22 cellular contexts compared by ENCODE assay signal in genomic region chr22:32717337-32718240, GRCh38.
DNase-seq lines count a peak whose midpoint lies in the region; ATAC-seq, FAIRE-seq and TF ChIP-seq lines count a peak whose summit lies in the region.
"Had no signal": no experiment of that assay in that cellular context is flagged by ENCODE, and none has a peak within 500 bp of the region (broad histone marks: within the 10 kb centered on the region; RNA-seq: fewer than 3 reads in every experiment).

No MANE protein-coding gene starts in this region.

- H3K27ac ChIP-seq in astrocyte (ENCODE audit: low read depth, low read length) (no peak overlapping the region), heart left ventricle (peak overlapping the region; percentile 9 to 82 (median 71)), upper lobe of right lung (peak overlapping the region; percentile 59)

- H2AFZ ChIP-seq in astrocyte (ENCODE audit: low read depth, low read length) = no peak overlapping the region

- no peaks in the 10 kb centered on the region for H3K79me2 ChIP-seq in astrocyte (ENCODE audit: insufficient read depth, low read length)

- DNase-seq in astrocyte (ENCODE audit: low read depth) (peak; percentile 53), heart left ventricle (peak in 4 of 5 donors; percentile 57 to 71 (median 62)), nephron progenitor cell (no peak), upper lobe of right lung (no peak), inferior parietal cortex (ENCODE audit: extremely low spot score) (no peak), Ammon's horn (ENCODE audit: low spot score) (no peak)
- DNase-seq: activated CD8-positive, alpha-beta memory T cell treated with anti-CD3 and anti-CD28 coated beads for 24 hours; adrenal gland; GDM1; NCI-H2029; NCI-H524 treated with DMSO at 0.1 percent for 48 hours; nucleus accumbens; SIG-M5; stimulated activated CD4-positive, alpha-beta T cell treated with anti-CD3 and anti-CD28 coated beads, Interleukin-4, amount 100 ng/mL, for 1 hour; stimulated activated CD8-positive, alpha-beta memory T cell treated with anti-CD3 and anti-CD28 coated beads, Interleukin-4, amount 100 ng/mL, for 48 hours; T-helper 2 cell had no signal

- no peak for TF ChIP-seq CTCF in astrocyte (IDR thresholded peaks at IDR 0.05; ENCODE audit: insufficient read depth, low read depth, low read length)
- TF ChIP-seq CTCF in heart left ventricle (IDR thresholded peaks at IDR 0.05) = no peak
- TF ChIP-seq CTCF in nephron progenitor cell (IDR thresholded peaks at IDR 0.05) = no peak
- TF ChIP-seq CTCF in upper lobe of right lung (IDR thresholded peaks at IDR 0.05) = no peak

- H3K36me3 ChIP-seq in astrocyte (ENCODE audit: insufficient read depth, low read length) (no peaks in the 10 kb centered on the region), heart left ventricle (no peaks in the 10 kb centered on the region), upper lobe of right lung (no peaks in the 10 kb centered on the region)
- H3K36me3 ChIP-seq: adrenal gland had no signal

- peaks cover 5% of the 10 kb centered on the region for H3K9me3 Mint-ChIP-seq in astrocyte (ENCODE audit: unreplicated experiment)
- H3K9me3 Mint-ChIP-seq in nephron progenitor cell = peaks cover 13% of the 10 kb centered on the region
- H3K9me3 Mint-ChIP-seq: IgD-negative memory B cell had no signal

- FAIRE-seq in astrocyte (lab: Jason Lieb, UNC) = no peak
- FAIRE-seq: D721Med, islet of Langerhans had no signal

- H3K4me3 ChIP-seq in astrocyte (ENCODE audit: insufficient read depth, low read depth, low read length) (no peak overlapping the region), heart left ventricle (no peak overlapping the region), upper lobe of right lung (no peak overlapping the region)
- H3K4me3 ChIP-seq: adrenal gland had no signal

- no peaks in the 10 kb centered on the region for H4K20me1 ChIP-seq in astrocyte (ENCODE audit: insufficient read depth, low read length)

- no peaks in the 10 kb centered on the region for H3K27me3 ChIP-seq in astrocyte (ENCODE audit: insufficient read depth, low read length)
- no peaks in the 10 kb centered on the region for H3K27me3 ChIP-seq in heart left ventricle
- no peaks in the 10 kb centered on the region for H3K27me3 ChIP-seq in upper lobe of right lung
- H3K27me3 ChIP-seq: adrenal gland had no signal

- H3K36me3 Mint-ChIP-seq in astrocyte (ENCODE audit: low read depth, unreplicated experiment) = no peaks in the 10 kb centered on the region
- H3K36me3 Mint-ChIP-seq in nephron progenitor cell (ENCODE audit: low read depth) = no peaks in the 10 kb centered on the region
- H3K36me3 Mint-ChIP-seq: IgD-negative memory B cell had no signal

- no peak for TF ChIP-seq POLR2A in heart left ventricle (IDR thresholded peaks at IDR 0.05)

- H3K27me3 Mint-ChIP-seq in astrocyte (ENCODE audit: low read depth, unreplicated experiment) (no peaks in the 10 kb centered on the region), nephron progenitor cell (ENCODE audit: low read depth, poor library complexity) (no peaks in the 10 kb centered on the region)

- ATAC-seq in heart left ventricle = peak; percentile 62 to 95 (median 79)
- ATAC-seq in upper lobe of right lung = peak; percentile 57
- ATAC-seq in GM21528 (IDR thresholded peaks at IDR 0.05; ENCODE audit: low FRiP score, unreplicated experiment) = no peak
- ATAC-seq in GM18519 (IDR thresholded peaks at IDR 0.05; ENCODE audit: low FRiP score, unreplicated experiment) = no peak
- ATAC-seq: activated T-helper 17 cell treated with anti-CD3 and anti-CD28 coated beads, Interleukin-2, amount 50 U/mL, for 72 hours had no signal

- H3K27ac Mint-ChIP-seq in astrocyte (ENCODE audit: unreplicated experiment) = no peak overlapping the region
- peak overlapping the region; percentile 80 for H3K27ac Mint-ChIP-seq in nephron progenitor cell
- H3K27ac Mint-ChIP-seq: activated T-helper 17 cell treated with anti-CD3 and anti-CD28 coated beads, Interleukin-2, amount 50 U/mL, for 72 hours; IgD-negative memory B cell had no signal

- intact Hi-C loops in heart left ventricle (cut with DNase I) (loop anchor here in 2 of 10 donors (1.0 to 5.0 kb wide), 2 partner anchors 27 to 45 kb away; no protein-coding TSS in a partner anchor), upper lobe of right lung (cut with DNase I) (no loop called here)

- H3K4me1 ChIP-seq in astrocyte (ENCODE audit: insufficient read depth, low read length) (peaks cover 5% of the 10 kb centered on the region), heart left ventricle (peaks cover 0 to 41% (median 21%) of the 10 kb centered on the region in 12 donors), upper lobe of right lung (peaks cover 14% of the 10 kb centered on the region)
- H3K4me1 ChIP-seq: adrenal gland had no signal

- peak overlapping the region; percentile 0 for H3K4me2 ChIP-seq in astrocyte (ENCODE audit: low read length)

- H3K4me1 Mint-ChIP-seq in astrocyte (ENCODE audit: low read depth, unreplicated experiment) (peaks cover 9% of the 10 kb centered on the region), nephron progenitor cell (peaks cover 29% of the 10 kb centered on the region)

- no peaks in the 10 kb centered on the region for H3K9me3 ChIP-seq in astrocyte (ENCODE audit: insufficient read depth, low read depth, low read length)
- H3K9me3 ChIP-seq in heart left ventricle = peaks cover 0 to 6% (median 0%) of the 10 kb centered on the region in 12 donors
- H3K9me3 ChIP-seq in upper lobe of right lung = no peaks in the 10 kb centered on the region
- H3K9me3 ChIP-seq: adrenal gland had no signal

- H3K9ac ChIP-seq in astrocyte (ENCODE audit: low read length) = no peak overlapping the region

- 65 to 74% (median 66%) methylated on average over 12 of the region's 12 CpGs for WGBS in heart left ventricle, 4 donors

- H3K4me3 Mint-ChIP-seq in astrocyte (ENCODE audit: unreplicated experiment) (no peak overlapping the region), nephron progenitor cell (no peak overlapping the region)
- H3K4me3 Mint-ChIP-seq: activated T-helper 17 cell treated with anti-CD3 and anti-CD28 coated beads, Interleukin-2, amount 50 U/mL, for 72 hours; IgD-negative memory B cell had no signal

Comparison
In these comparisons a context has a peak if more than half of its experiments do, and no peak if none do; other contexts are left out.
1. DNase-seq: peak in astrocyte (single experiment) and heart left ventricle (4 of 5); none in nephron progenitor cell (single experiment), upper lobe of right lung (single experiment), inferior parietal cortex (single experiment) and Ammon's horn (single experiment).
2. ATAC-seq: peak in heart left ventricle (4 of 4) and upper lobe of right lung (single experiment); none in GM21528 (single experiment) and GM18519 (single experiment).